ENCODE assay signal across 25 cellular contexts in genomic region chr12:127688901-127689428, GRCh38.
DNase-seq lines count a peak whose midpoint lies in the region; ATAC-seq and TF ChIP-seq lines count a peak whose summit lies in the region.
"Had no signal": no experiment of that assay in that cellular context is flagged by ENCODE, and none has a peak within 500 bp of the region (broad histone marks: within the 10 kb centered on the region; RNA-seq: fewer than 3 reads in every experiment).

No MANE protein-coding gene starts in this region.

- intact Hi-C loops in activated CD4-positive, alpha-beta T cell treated with anti-CD3 and anti-CD28 coated beads, Interleukin-2, amount 10 ng/mL, durations not matched to agents 24 days and 14 days (cut with micrococcal nuclease): no loop called here
- intact Hi-C loops in PC-3 (cut with micrococcal nuclease): no loop called here

- H3K27me3 ChIP-seq in PC-3 (ENCODE audit: low read length) (peaks cover 58% of the 10 kb centered on the region), adipocyte (replicated peaks; ENCODE audit: control insufficient read depth, insufficient read depth, low read length) (no peaks in the 10 kb centered on the region), hepatocyte (peaks cover 3% of the 10 kb centered on the region)
- H3K27me3 ChIP-seq: BE2C, BLaER1 had no signal

- H3K4me3 ChIP-seq in PC-3 (ENCODE audit: low read length) (no peak overlapping the region), adipocyte (ENCODE audit: low read length) (no peak overlapping the region), hepatocyte (no peak overlapping the region)
- H3K4me3 ChIP-seq: BLaER1, GM12878 had no signal

- H3K9me3 Mint-ChIP-seq in activated CD4-positive, alpha-beta T cell treated with anti-CD3 and anti-CD28 coated beads, Interleukin-2, amount 10 ng/mL, durations not matched to agents 24 days and 14 days: no peaks in the 10 kb centered on the region

- TF ChIP-seq CTCF in PC-3 (conservative IDR thresholded peaks at IDR 0.05; ENCODE audit: low read depth, low read length) (no peak), hepatocyte (IDR thresholded peaks at IDR 0.05; ENCODE audit: poor library complexity) (no peak)

- peak overlapping the region; percentile 35 for H3K4me2 ChIP-seq in PC-3 (ENCODE audit: low read length)
- no peak overlapping the region for H3K4me2 ChIP-seq in hepatocyte
- H3K4me2 ChIP-seq: BLaER1 had no signal

- ATAC-seq in PC-3 (no peak; the same call in 1 of the 2 replicates), HG02610 (IDR thresholded peaks at IDR 0.05; ENCODE audit: unreplicated experiment) (no peak), HG03139 (IDR thresholded peaks at IDR 0.05; ENCODE audit: unreplicated experiment) (no peak)
- ATAC-seq: GM12878 had no signal

- WGBS in hepatocyte (ENCODE audit: low lambda C conversion rate, missing lambda C conversion rate): 83% methylated on average over 5 of the region's 5 CpGs

- H3K4me1 ChIP-seq in PC-3 (ENCODE audit: insufficient read depth, low read length) (0 out of 2 replicates have a peak, but pooled peaks cover 5% of the 10 kb centered on the region), adipocyte (ENCODE audit: control insufficient read depth, insufficient read depth, low read length) (peaks cover 4% of the 10 kb centered on the region), hepatocyte (ENCODE audit: insufficient read depth) (no peaks in the 10 kb centered on the region)
- H3K4me1 ChIP-seq: BE2C had no signal

- H3K9me3 ChIP-seq in PC-3 (ENCODE audit: low read length) (no peaks in the 10 kb centered on the region), adipocyte (ENCODE audit: control insufficient read depth, low read length) (no peaks in the 10 kb centered on the region), hepatocyte (ENCODE audit: low read depth) (no peaks in the 10 kb centered on the region)
- H3K9me3 ChIP-seq: BE2C had no signal

- H3K9me2 ChIP-seq in PC-3 (replicated peaks; ENCODE audit: low read length) (no peaks in the 10 kb centered on the region), hepatocyte (replicated peaks; ENCODE audit: insufficient read depth) (no peaks in the 10 kb centered on the region)

- CTCF ChIA-PET in PC-3 (lab: Charles Lee): no interaction called here

- H3K79me2 ChIP-seq in PC-3 (ENCODE audit: low read length) (no peaks in the 10 kb centered on the region), hepatocyte (no peaks in the 10 kb centered on the region)

- peak; percentile 15 for DNase-seq in activated CD4-positive, alpha-beta T cell treated with anti-CD3 and anti-CD28 coated beads, Interleukin-2, amount 10 ng/mL, durations not matched to agents 24 days and 14 days
- DNase-seq in activated CD4-positive, alpha-beta T cell treated with anti-CD3 and anti-CD28 coated beads, Interleukin-2, amount 50 U/mL, for 1 hour: no peak
- DNase-seq in PC-3: no peak
- peak; percentile 44 for DNase-seq in adipocyte (ENCODE audit: low read depth)
- no peak for DNase-seq in hepatocyte (ENCODE audit: low spot score)
- DNase-seq: 8988T; ACHN; BE2C; C1 segment of cervical spinal cord; CD4-positive, alpha-beta memory T cell; CD4-positive, CD25-positive, alpha-beta regulatory T cell; CD8-positive, alpha-beta memory T cell; COR-L47; DMS 273 treated with DMSO at 0.1 percent for 48 hours; DMS153; DMS53; DMS79; DND-41; EL; GDM1 had no signal

- no peak overlapping the region for H3K27ac Mint-ChIP-seq in activated CD4-positive, alpha-beta T cell treated with anti-CD3 and anti-CD28 coated beads, Interleukin-2, amount 10 ng/mL, durations not matched to agents 24 days and 14 days
- H3K27ac Mint-ChIP-seq: CD14-positive monocyte; CD4-positive, alpha-beta memory T cell; CD4-positive, CD25-positive, alpha-beta regulatory T cell; CD8-positive, alpha-beta memory T cell had no signal

- H3K9ac ChIP-seq in PC-3 (ENCODE audit: low read length) (no peak overlapping the region), adipocyte (ENCODE audit: low read length) (no peak overlapping the region)
- H3K9ac ChIP-seq: BLaER1 had no signal

- H3K36me3 ChIP-seq in PC-3 (ENCODE audit: low read depth, low read length) (no peaks in the 10 kb centered on the region), adipocyte (ENCODE audit: control insufficient read depth, insufficient read depth, low read length, severe bottlenecking) (no peaks in the 10 kb centered on the region), hepatocyte (replicated peaks; ENCODE audit: insufficient read depth, low read depth) (no peaks in the 10 kb centered on the region)
- H3K36me3 ChIP-seq: BE2C, BLaER1 had no signal

- no peak overlapping the region for H3K4me3 Mint-ChIP-seq in activated CD4-positive, alpha-beta T cell treated with anti-CD3 and anti-CD28 coated beads, Interleukin-2, amount 10 ng/mL, durations not matched to agents 24 days and 14 days
- H3K4me3 Mint-ChIP-seq: CD14-positive monocyte; CD4-positive, alpha-beta memory T cell; CD8-positive, alpha-beta memory T cell had no signal

- H2AFZ ChIP-seq in PC-3 (ENCODE audit: low read length): no peak overlapping the region
- H2AFZ ChIP-seq in hepatocyte: no peak overlapping the region

- no peaks in the 10 kb centered on the region for H3F3A ChIP-seq in PC-3 (ENCODE audit: low read length, unreplicated experiment)

- BruUV-seq in PC-3 (replicated peaks; lab: Mats Ljungman, UMichigan): no TSS peak

- H3K36me3 Mint-ChIP-seq in activated CD4-positive, alpha-beta T cell treated with anti-CD3 and anti-CD28 coated beads, Interleukin-2, amount 10 ng/mL, durations not matched to agents 24 days and 14 days (ENCODE audit: low read depth): no peaks in the 10 kb centered on the region
- H3K36me3 Mint-ChIP-seq: CD14-positive monocyte; CD4-positive, alpha-beta memory T cell; CD4-positive, CD25-positive, alpha-beta regulatory T cell; CD8-positive, alpha-beta memory T cell had no signal

- POLR2A ChIA-PET in PC-3 (lab: Charles Lee; ENCODE audit: unreplicated experiment): no interaction called here

- H3K27me3 Mint-ChIP-seq in activated CD4-positive, alpha-beta T cell treated with anti-CD3 and anti-CD28 coated beads, Interleukin-2, amount 10 ng/mL, durations not matched to agents 24 days and 14 days: no peaks in the 10 kb centered on the region
- H3K27me3 Mint-ChIP-seq: CD4-positive, CD25-positive, alpha-beta regulatory T cell; CD8-positive, alpha-beta memory T cell had no signal

- no peaks in the 10 kb centered on the region for H3K4me1 Mint-ChIP-seq in activated CD4-positive, alpha-beta T cell treated with anti-CD3 and anti-CD28 coated beads, Interleukin-2, amount 10 ng/mL, durations not matched to agents 24 days and 14 days
- H3K4me1 Mint-ChIP-seq: CD14-positive monocyte; CD4-positive, alpha-beta memory T cell; CD4-positive, CD25-positive, alpha-beta regulatory T cell; CD8-positive, alpha-beta memory T cell had no signal

- H3K27ac ChIP-seq in PC-3 (ENCODE audit: low read length) (no peak overlapping the region), hepatocyte (no peak overlapping the region)
- H3K27ac ChIP-seq: BLaER1 had no signal

- H4K20me1 ChIP-seq in PC-3 (ENCODE audit: low read length) (no peaks in the 10 kb centered on the region), hepatocyte (ENCODE audit: insufficient read depth, poor library complexity, severe bottlenecking) (no peaks in the 10 kb centered on the region)
- H4K20me1 ChIP-seq: BLaER1 had no signal

Comparison
In these comparisons a context has a peak if more than half of its experiments do, and no peak if none do; other contexts are left out.
1. DNase-seq: peak in activated CD4-positive, alpha-beta T cell treated with anti-CD3 and anti-CD28 coated beads, Interleukin-2, amount 10 ng/mL, durations not matched to agents 24 days and 14 days (single experiment) and adipocyte (single experiment); none in activated CD4-positive, alpha-beta T cell treated with anti-CD3 and anti-CD28 coated beads, Interleukin-2, amount 50 U/mL, for 1 hour (single experiment), PC-3 (single experiment) and hepatocyte (single experiment).